24 cellular contexts compared by ENCODE assay signal in genomic region chr1:222138095-222138494, GRCh38.
A peak's percentile ranks its signal among the peaks of the same experiment; 100 is the strongest.
DNase-seq lines count a peak whose midpoint lies in the region; ATAC-seq, FAIRE-seq and TF ChIP-seq lines count a peak whose summit lies in the region.
"Had no signal": no experiment of that assay in that cellular context is flagged by ENCODE, and none has a peak within 500 bp of the region (broad histone marks: within the 10 kb centered on the region; RNA-seq: fewer than 3 reads in every experiment).

No MANE protein-coding gene starts in this region.

- H3K4me3 ChIP-seq in kidney (ENCODE audit: low read length in 2 of 2): no peak overlapping the region
- H3K4me3 ChIP-seq: A549; BLaER1 treated with 17β-estradiol and CSF1 and Interleukin-3, amounts not matched to agents 10 nM and 100 nM; GM23338 had no signal

- H3K4me1 ChIP-seq in kidney (ENCODE audit: control insufficient read depth in 1 of 2, insufficient read depth in 1 of 2, low read depth in 1 of 2, low read length in 2 of 2): no peaks in the 10 kb centered on the region
- H3K4me1 ChIP-seq: A549; BE2C; BLaER1 treated with 17β-estradiol and CSF1 and Interleukin-3, amounts not matched to agents 10 nM and 100 nM had no signal

- DNase-seq in DMS53 (lab: John Stamatoyannopoulos, UW): peak; percentile 28
- DNase-seq in DMS53 treated with DMSO at 0.1 percent for 48 hours (lab: John Stamatoyannopoulos, UW; ENCODE audit: unreplicated experiment): no peak
- no peak for DNase-seq in kidney
- DNase-seq in hippocampal formation (lab: John Stamatoyannopoulos, UW): no peak
- DNase-seq in NCI-H2227 treated with DMSO at 0.1 percent for 48 hours (lab: John Stamatoyannopoulos, UW): no peak
- DNase-seq in GM03348 (ENCODE audit: low spot score): no peak
- DNase-seq: ACHN; AML-193; BE2C; CD4-positive, alpha-beta T cell; CD8-positive, alpha-beta memory T cell; DMS 273 treated with DMSO at 0.1 percent for 48 hours; DND-41; GF-D8; H9 had no signal

- peaks cover 0 to 6% of the 10 kb centered on the region in 2 donors for H3K9me3 ChIP-seq in kidney (ENCODE audit: control insufficient read depth in 1 of 2, low read length in 2 of 2)
- H3K9me3 ChIP-seq: BE2C had no signal

- FAIRE-seq in colon (lab: Jason Lieb, UNC) (peak; percentile 71), kidney (lab: Jason Lieb, UNC) (peak; percentile 93)
- FAIRE-seq: A549, GM12892, GM19239 had no signal

- H3K27ac ChIP-seq in kidney (ENCODE audit: low read depth in 2 of 2, low read length in 2 of 2): no peak overlapping the region
- H3K27ac ChIP-seq: 22Rv1; A549; BLaER1 treated with 17β-estradiol and CSF1 and Interleukin-3, amounts not matched to agents 10 nM and 100 nM had no signal

- no peak for TF ChIP-seq CTCF in kidney (IDR thresholded peaks at IDR 0.05; ENCODE audit: borderline replicate concordance, extremely low read depth, insufficient read depth)

- H3K9ac ChIP-seq in kidney (ENCODE audit: low read length in 2 of 2): no peak overlapping the region
- H3K9ac ChIP-seq: BLaER1 treated with 17β-estradiol and CSF1 and Interleukin-3, amounts not matched to agents 10 nM and 100 nM had no signal

- no peak for ATAC-seq in GM18867 (IDR thresholded peaks at IDR 0.05; ENCODE audit: unreplicated experiment)
- ATAC-seq: A549, GM23338, HCT116 had no signal

- H3K36me3 ChIP-seq in kidney (ENCODE audit: control insufficient read depth in 1 of 2, insufficient read depth in 2 of 2, low read length in 2 of 2): no peaks in the 10 kb centered on the region
- H3K36me3 ChIP-seq: BE2C; BLaER1 treated with 17β-estradiol and CSF1 and Interleukin-3, amounts not matched to agents 10 nM and 100 nM had no signal

- intact Hi-C loops in kidney (cut with DNase I): no loop called here
